Comparison of ENCODE assay signal across 9 cellular contexts in genomic region chr14:81516941-81517797, GRCh38. TPM values are rescaled to one million over a fixed set of nuclear protein-coding genes. Genes with fewer than 3 reads are reported as not detected.
DNase-seq lines count a peak whose midpoint lies in the region; ATAC-seq and TF ChIP-seq lines count a peak whose summit lies in the region.
"Had no signal": no experiment of that assay in that cellular context is flagged by ENCODE, and none has a peak within 500 bp of the region (broad histone marks: within the 10 kb centered on the region; RNA-seq: fewer than 3 reads in every experiment).

No MANE protein-coding gene starts in this region.

- no peak for TF ChIP-seq CTCF in Caco-2 (IDR thresholded peaks at IDR 0.05; ENCODE audit: insufficient read depth in 1 of 2, low read depth in 1 of 2, low read length in 1 of 2, severe bottlenecking in 1 of 2, unreplicated experiment in 1 of 2)
- TF ChIP-seq CTCF in astrocyte of the spinal cord (IDR thresholded peaks at IDR 0.05; ENCODE audit: low read depth, low read length), result no peak
- no peak for TF ChIP-seq CTCF in prostate gland (IDR thresholded peaks at IDR 0.05)

- no peak for ATAC-seq in HG03196 (IDR thresholded peaks at IDR 0.05; ENCODE audit: unreplicated experiment)
- no peak for ATAC-seq in GM19455 (IDR thresholded peaks at IDR 0.05; ENCODE audit: unreplicated experiment)

- 23% methylated on average over 2 of the region's 2 CpGs for WGBS in prostate gland

- DNase-seq in Caco-2, result peak; percentile 66 to 77
- peak; percentile 36 for DNase-seq in astrocyte of the spinal cord (ENCODE audit: low read depth, low spot score)
- DNase-seq in iPS-NIHi11 (ENCODE audit: low spot score), result peak; percentile 42
- DNase-seq in prostate gland (ENCODE audit: low spot score), result peak; percentile 69
- no peak for DNase-seq in NCI-H510A treated with DMSO at 0.1 percent for 48 hours (lab: John Stamatoyannopoulos, UW)
- DNase-seq in GDM1 (lab: John Stamatoyannopoulos, UW), result no peak
- DNase-seq: NCI-H2029 had no signal

- peak overlapping the region; percentile 82 for H3K27ac Mint-ChIP-seq in Caco-2 (ENCODE audit: unreplicated experiment)

- no peak for TF ChIP-seq POLR2A in prostate gland (IDR thresholded peaks at IDR 0.05)

- H3K36me3 ChIP-seq in Caco-2 (ENCODE audit: control insufficient read depth, insufficient read depth, low read length) (peaks cover 1% of the 10 kb centered on the region; the same call in 1 of the 2 replicates), prostate gland (no peaks in the 10 kb centered on the region)

- no peaks in the 10 kb centered on the region for H3K9me3 ChIP-seq in Caco-2
- no peaks in the 10 kb centered on the region for H3K9me3 ChIP-seq in prostate gland

- in situ Hi-C loops in astrocyte of the spinal cord (cut with HindIII; ENCODE audit: low sequenced_read_pairs), result no loop called here

- intact Hi-C loops in Caco-2 (cut with micrococcal nuclease; ENCODE audit: unreplicated experiment) (loop anchor here (1.0 to 2.0 kb wide), 2 partner anchors 16 to 296 kb away; partner anchors contain the start of genes GTF2A1 and SEL1L), prostate gland (cut with DNase I) (no loop called here)

- BruUV-seq in Caco-2 (replicated peaks; lab: Mats Ljungman, UMichigan), result no TSS peak

- POLR2A ChIA-PET in Caco-2 (lab: Charles Lee), result interaction anchor here (0.7 to 1.4 kb wide), 3 partner anchors 8 to 298 kb away, joined by 3 to 5 read pairs (median 3); partner anchors contain the start of gene SEL1L

- H3K9me3 Mint-ChIP-seq in Caco-2 (ENCODE audit: unreplicated experiment), result no peaks in the 10 kb centered on the region

- H3K4me3 ChIP-seq in Caco-2 (ENCODE audit: low read depth, low read length), result no peak overlapping the region
- no peak overlapping the region for H3K4me3 ChIP-seq in astrocyte of the spinal cord (ENCODE audit: low read depth, low read length)
- no peak overlapping the region for H3K4me3 ChIP-seq in prostate gland

- H3K4me1 Mint-ChIP-seq in Caco-2 (ENCODE audit: low read depth, unreplicated experiment), result peaks cover 26% of the 10 kb centered on the region

- no peaks in the 10 kb centered on the region for H3K27me3 Mint-ChIP-seq in Caco-2 (ENCODE audit: insufficient read depth, unreplicated experiment)

- CTCF ChIA-PET in Caco-2 (lab: Charles Lee), result no interaction called here

- H3K27me3 ChIP-seq in Caco-2 (replicated peaks; ENCODE audit: control insufficient read depth, insufficient read depth, low read length) (no peaks in the 10 kb centered on the region), prostate gland (replicated peaks; ENCODE audit: insufficient read depth) (no peaks in the 10 kb centered on the region)

- H3K4me3 Mint-ChIP-seq in Caco-2 (ENCODE audit: unreplicated experiment), result peak overlapping the region; percentile 53

- H3K36me3 Mint-ChIP-seq in Caco-2 (ENCODE audit: insufficient read depth, unreplicated experiment), result peaks cover 48% of the 10 kb centered on the region

- peak overlapping the region; percentile 59 to 76 for H3K27ac ChIP-seq in prostate gland

- H3K4me1 ChIP-seq in Caco-2 (peaks cover 35% of the 10 kb centered on the region), prostate gland (replicated peaks) (peaks cover 15% of the 10 kb centered on the region)

RNA-seq across cellular contexts. Expression of gene SEL1L, which starts 16.5 kb away (rescaled TPM):
- total RNA-seq in Caco-2 (2022), result 103 and 116 TPM in 2 replicates
- total RNA-seq in prostate gland, result 10 to 100 TPM; 42.2 to 81.4 TPM

Comparison
In these comparisons a context has a peak if more than half of its experiments do, and no peak if none do; other contexts are left out.
1. DNase-seq: peak in Caco-2 (2 of 2), astrocyte of the spinal cord (single experiment), iPS-NIHi11 (single experiment) and prostate gland (single experiment); none in NCI-H510A treated with DMSO at 0.1 percent for 48 hours (single experiment) and GDM1 (single experiment).